8 cellular contexts compared by ENCODE assay signal in the genomic region with DNA sequence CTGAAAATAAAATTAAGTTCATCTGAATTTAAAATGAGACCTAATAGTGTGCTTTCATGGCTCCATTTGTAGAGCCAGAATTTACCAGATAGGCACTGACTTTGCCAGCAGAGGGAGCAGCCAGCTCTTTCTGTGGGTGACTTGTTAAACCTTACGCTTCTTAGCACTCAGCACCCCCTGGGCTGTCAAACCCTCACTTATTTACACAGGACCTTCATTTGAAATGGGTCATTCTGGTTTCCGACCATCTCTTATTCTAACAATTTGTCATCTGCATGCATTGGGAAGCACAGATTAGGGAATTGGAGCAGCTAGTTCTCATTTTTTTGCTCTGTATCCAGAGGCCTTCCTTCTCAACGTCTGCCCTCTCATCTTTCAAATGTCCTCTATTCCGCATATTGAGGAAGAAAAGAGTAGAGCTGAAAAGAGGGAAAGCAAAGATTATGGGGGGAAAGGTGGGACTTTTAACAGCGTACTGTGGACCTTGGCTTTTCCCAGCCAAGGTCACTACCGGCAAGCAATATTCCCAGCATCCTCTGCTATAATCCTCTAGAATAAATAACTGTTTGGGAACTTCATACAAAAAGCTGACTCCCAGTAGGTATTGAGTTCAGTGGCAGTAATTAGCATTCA. TPM values are rescaled to one million over a fixed set of nuclear protein-coding genes. Genes with fewer than 3 reads are reported as not detected.
DNase-seq lines count a peak whose midpoint lies in the region; ATAC-seq and TF ChIP-seq lines count a peak whose summit lies in the region.

No MANE protein-coding gene starts in this region.

- no peaks in the 10 kb centered on the region for H4K20me1 ChIP-seq in fibroblast of lung (ENCODE audit: control insufficient read depth, extremely low read depth, insufficient read depth, low read length)

- no peak overlapping the region for H3K18ac ChIP-seq in neuronal stem cell (ENCODE audit: low read length)

- peak; percentile 12 for DNase-seq in AG04449 (ENCODE audit: low read depth, low spot score)
- peak; percentile 57 for DNase-seq in GM13977 (ENCODE audit: low spot score)
- peak; percentile 49 for DNase-seq in NOMO-1 treated with DMSO at 0.1 percent for 48 hours (lab: John Stamatoyannopoulos, UW; ENCODE audit: unreplicated experiment)
- peak; percentile 46 for DNase-seq in activated T-cell treated with anti-CD3 and anti-CD28 coated beads, Interleukin-2, amount 50 U/mL, for 1 hour
- DNase-seq in fibroblast of lung (ENCODE audit: low read depth in 2 of 2), result peak; percentile 36 to 57
- peak; percentile 18 for DNase-seq in neuronal stem cell (ENCODE audit: low spot score)
- DNase-seq in thyroid gland, result peak; percentile 51 to 57

- H3K14ac ChIP-seq in neuronal stem cell (ENCODE audit: low read length), result no peak overlapping the region

- ATAC-seq in GM21515 (IDR thresholded peaks at IDR 0.05; ENCODE audit: unreplicated experiment), result no peak

- CTCF ChIA-PET in AG04449 (lab: Yijun Ruan, JAX), result interaction anchor here (1.2 to 5.0 kb wide), 14 partner anchors 10 to 204 kb away, joined by 3 to 58 read pairs (median 4); no protein-coding TSS in a partner anchor

- H3K4me2 ChIP-seq in fibroblast of lung (ENCODE audit: extremely low read depth, insufficient read depth, low read length), result no peak overlapping the region
- no peak overlapping the region for H3K4me2 ChIP-seq in neuronal stem cell (ENCODE audit: insufficient read depth, low read length, poor library complexity, severe bottlenecking)

- no peak overlapping the region for H4K91ac ChIP-seq in neuronal stem cell (ENCODE audit: low read depth, low read length, poor library complexity)

- POLR2A ChIA-PET in AG04449 (lab: Yijun Ruan, JAX), result no interaction called here

- no peak overlapping the region for H2BK15ac ChIP-seq in neuronal stem cell (ENCODE audit: low read length)

- H2AFZ ChIP-seq in fibroblast of lung (ENCODE audit: low read length) (no peak overlapping the region), neuronal stem cell (ENCODE audit: low read length) (no peak overlapping the region)

- no peak overlapping the region for H2AK5ac ChIP-seq in neuronal stem cell (ENCODE audit: low read depth, low read length)

- no peak overlapping the region for H2BK120ac ChIP-seq in neuronal stem cell (ENCODE audit: low read depth, low read length)

- H3K36me3 ChIP-seq in fibroblast of lung (ENCODE audit: control insufficient read depth, insufficient read depth, low read length) (no peaks in the 10 kb centered on the region), neuronal stem cell (replicated peaks in 1 of 2; ENCODE audit: control insufficient read depth in 2 of 2, insufficient read depth in 2 of 2, low read length in 2 of 2) (peaks cover 0 to 2% of the 10 kb centered on the region in 2 donors), thyroid gland (no peaks in the 10 kb centered on the region)

- no peak overlapping the region for H3K23ac ChIP-seq in neuronal stem cell (ENCODE audit: low read depth, low read length, poor library complexity)

- H3K4me3 ChIP-seq in AG04449 (ENCODE audit: low read depth, low read length) (no peak overlapping the region), fibroblast of lung (replicated peaks in 1 of 4; ENCODE audit: control extremely low read depth in 1 of 4, insufficient read depth in 1 of 4, low read depth in 3 of 4, low read length in 4 of 4) (no peak overlapping the region), neuronal stem cell (ENCODE audit: low read length in 2 of 2) (no peak overlapping the region), thyroid gland (replicated peaks in 1 of 3) (no peak overlapping the region)

- H3K9ac ChIP-seq in fibroblast of lung (ENCODE audit: insufficient read depth, low read length) (no peak overlapping the region), neuronal stem cell (ENCODE audit: low read depth, low read length, poor library complexity) (no peak overlapping the region)

- no peak overlapping the region for H2BK5ac ChIP-seq in neuronal stem cell (ENCODE audit: low read length)

- H3K79me1 ChIP-seq in neuronal stem cell (ENCODE audit: low read depth, low read length), result no peaks in the 10 kb centered on the region

- H3K9me3 ChIP-seq in fibroblast of lung (ENCODE audit: control insufficient read depth, insufficient read depth, low read depth, low read length) (no peaks in the 10 kb centered on the region), neuronal stem cell (replicated peaks in 1 of 2; ENCODE audit: control insufficient read depth in 2 of 2, insufficient read depth in 1 of 2, low read depth in 1 of 2, low read length in 2 of 2) (peaks cover 0 to 12% of the 10 kb centered on the region in 2 donors), thyroid gland (no peaks in the 10 kb centered on the region)

- no peak overlapping the region for H2BK12ac ChIP-seq in neuronal stem cell (ENCODE audit: low read length)

- H3K79me2 ChIP-seq in fibroblast of lung (ENCODE audit: control insufficient read depth, insufficient read depth, low read length), result no peaks in the 10 kb centered on the region

- H3K4ac ChIP-seq in neuronal stem cell (ENCODE audit: low read length), result no peak overlapping the region

- no peak overlapping the region for H4K8ac ChIP-seq in neuronal stem cell (ENCODE audit: low read depth, low read length)

- no peak overlapping the region for H3K27ac ChIP-seq in fibroblast of lung (ENCODE audit: insufficient read depth, low read length)
- H3K27ac ChIP-seq in neuronal stem cell (replicated peaks; ENCODE audit: low read length), result no peak overlapping the region
- no peak overlapping the region for H3K27ac ChIP-seq in thyroid gland

- TF ChIP-seq CTCF in AG04449 (IDR thresholded peaks at IDR 0.05; ENCODE audit: insufficient read depth, low read length, missing control alignments) (peak; percentile 67), GM13977 (IDR thresholded peaks at IDR 0.05; ENCODE audit: extremely low read depth, insufficient read depth, missing control alignments) (peak; percentile 79), fibroblast of lung (conservative IDR thresholded peaks at IDR 0.05 in 1 of 2, IDR thresholded peaks at IDR 0.05 in 1 of 2; ENCODE audit: low read depth in 1 of 2, low read length in 2 of 2) (peak; percentile 73 to 82), thyroid gland (IDR thresholded peaks at IDR 0.05) (peak in 5 of 6 experiments; percentile 37 to 65 (median 53))

- no peak for TF ChIP-seq POLR2A in thyroid gland (IDR thresholded peaks at IDR 0.05)

- H3K27me3 ChIP-seq in fibroblast of lung (ENCODE audit: control insufficient read depth, insufficient read depth, low read length) (peaks cover 6% of the 10 kb centered on the region), neuronal stem cell (ENCODE audit: control insufficient read depth in 3 of 3, insufficient read depth in 3 of 3, low read depth in 1 of 3, low read length in 3 of 3) (peaks cover 0 to 22% (median 0%) of the 10 kb centered on the region in 3 experiments), thyroid gland (no peaks in the 10 kb centered on the region)

- intact Hi-C loops in thyroid gland (cut with DNase I), result no loop called here

- H3K4me1 ChIP-seq in fibroblast of lung (ENCODE audit: control insufficient read depth, extremely low read depth, insufficient read depth, low read length), result peaks cover 2% of the 10 kb centered on the region
- peaks cover 0 to 2% of the 10 kb centered on the region in 2 donors for H3K4me1 ChIP-seq in neuronal stem cell (ENCODE audit: control insufficient read depth in 2 of 2, insufficient read depth in 1 of 2, low read depth in 1 of 2, low read length in 2 of 2)
- H3K4me1 ChIP-seq in thyroid gland, result peaks cover 0 to 6% of the 10 kb centered on the region in 2 donors

- no CpG with 5 or more reads among the region's 6 CpGs for WGBS in neuronal stem cell (ENCODE audit: extremely low coverage in 2 of 2, insufficient read length in 2 of 2, insufficient replicate concordance in 1 of 2), 2 donors
- 79 to 85% methylated on average over 6 of the region's 6 CpGs for WGBS in thyroid gland, 2 donors

- in situ Hi-C loops in GM13977 (cut with MboI; ENCODE audit: low pct_unique_long_range_greater_than_20kb, low sequenced_read_pairs, unreplicated experiment), result no loop called here

RNA-seq across cellular contexts. Expression of gene ASRGL1, which starts 3.1 kb away (rescaled TPM):
- total RNA-seq in fibroblast of lung, result under 0.01 TPM in 1 of 2 replicates, not detected in the other
- 0.22 and 1.1 TPM in 2 replicates for polyA plus RNA-seq in fibroblast of lung
- 0.45 and 0.71 TPM in 2 replicates for polyA plus RNA-seq in fibroblast of lung (2012)
- polyA minus RNA-seq in fibroblast of lung (ENCODE audit: low replicate concordance), result not detected in 2 replicates
- polyA plus RNA-seq in neuronal stem cell (2013, experiment 1 of 2), result 54.8 TPM
- polyA plus RNA-seq in neuronal stem cell (2013, experiment 2 of 2), result 56.2 TPM
- total RNA-seq in thyroid gland, result 10 to 100 TPM in 3 of 4 donors, 1 to 10 TPM in 1; 5.8 to 35.9 (median 16.5) TPM

RNA-seq across cellular contexts. Expression of gene SCGB1D4, which starts 41.5 kb away (rescaled TPM):
- total RNA-seq in fibroblast of lung, result not detected in 2 replicates
- not detected in 2 replicates for polyA plus RNA-seq in fibroblast of lung
- polyA plus RNA-seq in fibroblast of lung (2012), result not detected in 2 replicates
- polyA minus RNA-seq in fibroblast of lung (ENCODE audit: low replicate concordance), result not detected in 2 replicates
- polyA plus RNA-seq in neuronal stem cell (2013, experiment 1 of 2), result not detected
- not detected for polyA plus RNA-seq in neuronal stem cell (2013, experiment 2 of 2)
- total RNA-seq in thyroid gland, result not detected
